ENCODE assay signal across 9 cellular contexts in genomic region chr12:3073438-3074255, GRCh38.
DNase-seq lines count a peak whose midpoint lies in the region; ATAC-seq and TF ChIP-seq lines count a peak whose summit lies in the region.
"Had no signal": no experiment of that assay in that cellular context is flagged by ENCODE, and none has a peak within 500 bp of the region (broad histone marks: within the 10 kb centered on the region; RNA-seq: fewer than 3 reads in every experiment).

No MANE protein-coding gene starts in this region.

- no peaks in the 10 kb centered on the region for H3K36me3 ChIP-seq in HEK293 (ENCODE audit: control insufficient read depth in 2 of 2, insufficient read depth in 1 of 2, low read length in 2 of 2)

- H3K36me3 Mint-ChIP-seq in central memory CD8-positive, alpha-beta T cell (ENCODE audit: insufficient read depth) = peaks cover 9% of the 10 kb centered on the region

- POLR2A ChIA-PET in HEK293 (lab: Yijun Ruan, JAX) = interaction anchor here (0.6 kb wide), 1 partner anchor 29 kb away, joined by 4 read pairs; no protein-coding TSS in a partner anchor

- peak; percentile 67 for ATAC-seq in central memory CD8-positive, alpha-beta T cell (replicated peaks; ENCODE audit: extremely low read depth, poor library complexity, severe bottlenecking)
- ATAC-seq in HG03175 (IDR thresholded peaks at IDR 0.05; ENCODE audit: unreplicated experiment) = no peak

- H3K4me1 Mint-ChIP-seq in central memory CD8-positive, alpha-beta T cell = peaks cover 7% of the 10 kb centered on the region

- H3K27ac Mint-ChIP-seq in central memory CD8-positive, alpha-beta T cell (ENCODE audit: low read depth) = no peak overlapping the region
- H3K27ac Mint-ChIP-seq: T-helper 1 cell treated with Interleukin-12 subunit alpha and Interleukin-12 subunit beta and Interleukin-4 antibody, amounts not matched to agents 30 μg/mL and 1 μg/mL, for 36 hours had no signal

- no peak overlapping the region for H3K27ac ChIP-seq in HEK293 (ENCODE audit: extremely low read depth, low read depth, low read length)

- peaks cover 24% of the 10 kb centered on the region for H3K27me3 Mint-ChIP-seq in central memory CD8-positive, alpha-beta T cell

- TF ChIP-seq CTCF in HEK293 (tag by site-specific recombination; IDR thresholded peaks at IDR 0.05) = peak; percentile 87

- DNase-seq in COLO829 (ENCODE audit: low spot score) (peak; percentile 90), NCI-H345 treated with DMSO at 0.1 percent for 48 hours (lab: John Stamatoyannopoulos, UW; ENCODE audit: unreplicated experiment) (peak; percentile 69), kidney tubule cell (ENCODE audit: low spot score) (peak; percentile 86)
- DNase-seq in activated CD4-positive, alpha-beta T cell treated with anti-CD3 and anti-CD28 coated beads for 1 hour = peak; percentile 71
- DNase-seq in central memory CD8-positive, alpha-beta T cell (ENCODE audit: low spot score in 2 of 2) = peak; percentile 71 to 74
- peak; percentile 73 for DNase-seq in stimulated activated CD4-positive, alpha-beta T cell treated with anti-CD3 and anti-CD28 coated beads, Interleukin-2, amount 100 ng/mL, for 4 hours (ENCODE audit: low read depth)

- H3K9me3 Mint-ChIP-seq in central memory CD8-positive, alpha-beta T cell = no peaks in the 10 kb centered on the region
- H3K9me3 Mint-ChIP-seq: T-helper 1 cell treated with Interleukin-12 subunit alpha and Interleukin-12 subunit beta and Interleukin-4 antibody, amounts not matched to agents 30 μg/mL and 1 μg/mL, for 36 hours had no signal

- H3K4me3 Mint-ChIP-seq in central memory CD8-positive, alpha-beta T cell = no peak overlapping the region
- H3K4me3 Mint-ChIP-seq: T-helper 1 cell treated with Interleukin-12 subunit alpha and Interleukin-12 subunit beta and Interleukin-4 antibody, amounts not matched to agents 30 μg/mL and 1 μg/mL, for 36 hours had no signal

- H3K4me3 ChIP-seq in HEK293 (ENCODE audit: low read depth, low read length) = no peak overlapping the region

- H3K4me1 ChIP-seq in HEK293 (ENCODE audit: control insufficient read depth, insufficient read depth, low read length) = peaks cover 2% of the 10 kb centered on the region; the same call in 1 of the 2 replicates

- H3K9me3 ChIP-seq in HEK293 (ENCODE audit: control insufficient read depth, insufficient read depth, low read depth, low read length) = no peaks in the 10 kb centered on the region

- CTCF ChIA-PET in HEK293 (lab: Yijun Ruan, JAX) = interaction anchor here (0.7 to 7.2 kb wide), 53 partner anchors 9 to 522 kb away, joined by 3 to 66 read pairs (median 4); no protein-coding TSS in a partner anchor

TF ChIP-seq in HEK293, 187 proteins besides CTCF, POLR2A, EP300 and RAD21:
- TF ChIP-seq ZNF626 (tag by site-specific recombination; IDR thresholded peaks at IDR 0.05) = no peak
- peak; percentile 97 for TF ChIP-seq ZNF654 (tag by site-specific recombination; IDR thresholded peaks at IDR 0.05; ENCODE audit: low read depth)
- TF ChIP-seq ZNF623 (tag by site-specific recombination; IDR thresholded peaks at IDR 0.05) = no peak
- no peak for TF ChIP-seq ZNF239 (tag by site-specific recombination; IDR thresholded peaks at IDR 0.05)
- TF ChIP-seq ZBTB17 (tag by site-specific recombination; IDR thresholded peaks at IDR 0.05) = 0 out of 2 replicates have a peak, but pooled peaks have one; percentile 17
- no peak for TF ChIP-seq ZNF10 (tag by site-specific recombination; IDR thresholded peaks at IDR 0.05)
- TF ChIP-seq GLIS2 (tag by site-specific recombination; IDR thresholded peaks at IDR 0.05) = no peak
- 0 out of 2 replicates have a peak, but pooled peaks have one; percentile 22 for TF ChIP-seq SP7 (tag by site-specific recombination; IDR thresholded peaks at IDR 0.05)
- TF ChIP-seq ZNF704 (tag by site-specific recombination; IDR thresholded peaks at IDR 0.05) = no peak
- TF ChIP-seq KLF8 (tag by site-specific recombination; IDR thresholded peaks at IDR 0.05) = no peak
- no peak for TF ChIP-seq ZNF362 (tag by site-specific recombination; IDR thresholded peaks at IDR 0.05)
- no peak for TF ChIP-seq ZNF211 (tag by site-specific recombination; IDR thresholded peaks at IDR 0.05; ENCODE audit: low read depth)
- no peak for TF ChIP-seq ZNF16 (tag by site-specific recombination; IDR thresholded peaks at IDR 0.05; ENCODE audit: low read depth)
- TF ChIP-seq ZNF302 (tag by site-specific recombination; IDR thresholded peaks at IDR 0.05; ENCODE audit: low read depth) = no peak
- TF ChIP-seq ZNF555 (tag by site-specific recombination; conservative IDR thresholded peaks at IDR 0.05) = no peak
- no peak for TF ChIP-seq ZBTB1 (tag by site-specific recombination; IDR thresholded peaks at IDR 0.05)
